In genomic region chr3:13073976-13074375, GRCh38 we compare ENCODE assay signal across 13 cellular contexts. TPM values are rescaled to one million over a fixed set of nuclear protein-coding genes. Genes with fewer than 3 reads are reported as not detected.
A peak's percentile ranks its signal among the peaks of the same experiment; 100 is the strongest.
DNase-seq lines count a peak whose midpoint lies in the region; ATAC-seq, FAIRE-seq and TF ChIP-seq lines count a peak whose summit lies in the region.
"Had no signal": no experiment of that assay in that cellular context is flagged by ENCODE, and none has a peak within 500 bp of the region (broad histone marks: within the 10 kb centered on the region; RNA-seq: fewer than 3 reads in every experiment).

No MANE protein-coding gene starts in this region.

- H3K27ac ChIP-seq in Karpas-422 (ENCODE audit: low read length), result no peak overlapping the region
- no peak overlapping the region for H3K27ac ChIP-seq in K562 (ENCODE audit: extremely low read depth, low read depth, low read length)
- peak overlapping the region; percentile 77 for H3K27ac ChIP-seq in neural cell (ENCODE audit: low read length)
- H3K27ac ChIP-seq: epithelial cell of prostate, HL-60, pancreas had no signal

- CTCF ChIA-PET in K562 (lab: Yijun Ruan, JAX; ENCODE audit: low intra/inter-chr PET ratio), result no interaction called here

- FAIRE-seq in K562 (lab: Jason Lieb, UNC), result no peak
- FAIRE-seq: pancreas had no signal

- peaks cover 48% of the 10 kb centered on the region for H3K4me1 Mint-ChIP-seq in T-helper 2 cell treated with Interferon-gamma antibody and Interleukin-4, amounts not matched to agents 5 μg/mL and 100 μg/mL, for 36 hours (ENCODE audit: low read depth)

- H3K9me3 ChIP-seq in Karpas-422 (ENCODE audit: low read length) (no peaks in the 10 kb centered on the region), K562 (replicated peaks; ENCODE audit: control insufficient read depth, insufficient read depth, low read depth, low read length) (peaks cover 6% of the 10 kb centered on the region), neural cell (ENCODE audit: low read length) (no peaks in the 10 kb centered on the region)
- H3K9me3 ChIP-seq: pancreas had no signal

- H4K20me1 ChIP-seq in Karpas-422 (ENCODE audit: insufficient read depth, low read depth, low read length) (peaks cover 77% of the 10 kb centered on the region), K562 (replicated peaks; ENCODE audit: control insufficient read depth, insufficient read depth, low read length) (peaks cover 20% of the 10 kb centered on the region), neural cell (ENCODE audit: insufficient read depth) (no peaks in the 10 kb centered on the region)

- H3K9me2 ChIP-seq in Karpas-422 (replicated peaks; ENCODE audit: insufficient read depth, low read length) (no peaks in the 10 kb centered on the region), neural cell (ENCODE audit: insufficient read depth, low read length) (no peaks in the 10 kb centered on the region)

- H3K27ac Mint-ChIP-seq in T-helper 2 cell treated with Interferon-gamma antibody and Interleukin-4, amounts not matched to agents 5 μg/mL and 100 μg/mL, for 36 hours, result peak overlapping the region; percentile 45

- DNase-seq in T-helper 2 cell treated with Interferon-gamma antibody and Interleukin-4, amounts not matched to agents 5 μg/mL and 100 μg/mL, for 36 hours (ENCODE audit: low spot score), result no peak
- DNase-seq in T-helper 2 cell (no peak), Karpas-422 (peak; percentile 62), K562 (ENCODE audit: extremely low read depth in 1 of 4, low spot score in 3 of 4) (no peak)
- DNase-seq in stimulated activated CD4-positive, alpha-beta T cell treated with anti-CD3 and anti-CD28 coated beads, Interleukin-4, amount 100 ng/mL, for 4 hours, result no peak
- DNase-seq: NCI-H524 treated with DMSO at 0.1 percent for 48 hours had no signal

- H3K36me3 Mint-ChIP-seq in T-helper 2 cell treated with Interferon-gamma antibody and Interleukin-4, amounts not matched to agents 5 μg/mL and 100 μg/mL, for 36 hours (ENCODE audit: low read depth), result peaks cover 6% of the 10 kb centered on the region

- H3K27me3 Mint-ChIP-seq in T-helper 2 cell treated with Interferon-gamma antibody and Interleukin-4, amounts not matched to agents 5 μg/mL and 100 μg/mL, for 36 hours (ENCODE audit: low read depth), result peaks cover 30% of the 10 kb centered on the region

- H3K9me3 Mint-ChIP-seq in T-helper 2 cell treated with Interferon-gamma antibody and Interleukin-4, amounts not matched to agents 5 μg/mL and 100 μg/mL, for 36 hours, result no peaks in the 10 kb centered on the region

- POLR2A ChIA-PET in K562 (lab: Yijun Ruan, JAX), result interaction anchor here (0.6 kb wide), 1 partner anchor 34 kb away, joined by 3 read pairs; no protein-coding TSS in a partner anchor

- ATAC-seq in K562, result no peak
- ATAC-seq in GM18870 (IDR thresholded peaks at IDR 0.05; ENCODE audit: unreplicated experiment), result no peak
- ATAC-seq in GM21786 (IDR thresholded peaks at IDR 0.05; ENCODE audit: unreplicated experiment), result no peak

- peak overlapping the region; percentile 67 for H3K4me2 ChIP-seq in Karpas-422 (ENCODE audit: low read depth, low read length, poor library complexity, severe bottlenecking)
- H3K4me2 ChIP-seq in K562 (ENCODE audit: insufficient read depth, low read length), result no peak overlapping the region
- H3K4me2 ChIP-seq in neural cell (ENCODE audit: low read length), result peak overlapping the region; percentile 50

- TF ChIP-seq RAD21 in K562 (CRISPR knock-in tag; conservative IDR thresholded peaks at IDR 0.05 in 1 of 2, IDR thresholded peaks at IDR 0.05 in 1 of 2) (no peak), neural cell (conservative IDR thresholded peaks at IDR 0.05) (no peak)

- H3K4me1 ChIP-seq in Karpas-422 (ENCODE audit: low read length), result peaks cover 60% of the 10 kb centered on the region
- peaks cover 0 to 18% of the 10 kb centered on the region in 2 experiments; a peak in 2 of 5 replicates for H3K4me1 ChIP-seq in K562 (replicated peaks in 1 of 2; ENCODE audit: control insufficient read depth in 2 of 2, insufficient read depth in 2 of 2, low read length in 2 of 2)

- WGBS in K562 (ENCODE audit: insufficient coverage, low coverage, missing lambda C conversion rate), result 13% methylated on average over 14 of the region's 14 CpGs

- intact Hi-C loops in K562 (cut with micrococcal nuclease), result no loop called here

- no peak for TF ChIP-seq POLR2A in K562 (conservative IDR thresholded peaks at IDR 0.05)

- no peaks in the 10 kb centered on the region for H3K79me2 ChIP-seq in Karpas-422 (ENCODE audit: low read length)
- no peaks in the 10 kb centered on the region for H3K79me2 ChIP-seq in K562 (ENCODE audit: control insufficient read depth, insufficient read depth, low read length)
- peaks cover 24% of the 10 kb centered on the region for H3K79me2 ChIP-seq in neural cell (replicated peaks; ENCODE audit: insufficient read depth, low read length)

- H2AFZ ChIP-seq in Karpas-422 (ENCODE audit: low read length) (no peak overlapping the region), K562 (ENCODE audit: low read depth, low read length) (no peak overlapping the region), neural cell (ENCODE audit: low read depth, low read length) (no peak overlapping the region)

- BruUV-seq in K562 (replicated peaks; lab: Mats Ljungman, UMichigan), result no TSS peak

- H3K4me3 ChIP-seq in Karpas-422 (ENCODE audit: low read length) (peak overlapping the region; percentile 61; the same call in 1 of the 2 replicates), K562 (no peak overlapping the region), neural cell (ENCODE audit: low read length) (peak overlapping the region; percentile 82)
- H3K4me3 ChIP-seq: lung, pancreas had no signal

- in situ Hi-C loops in K562 (cut with MboI), result no loop called here

- peak overlapping the region; percentile 87 for H3K4me3 Mint-ChIP-seq in T-helper 2 cell treated with Interferon-gamma antibody and Interleukin-4, amounts not matched to agents 5 μg/mL and 100 μg/mL, for 36 hours

- TF ChIP-seq CTCF in K562 (IDR thresholded peaks at IDR 0.05 in 2 of 3, conservative IDR thresholded peaks at IDR 0.05 in 1 of 3; ENCODE audit: insufficient read depth in 2 of 3, low read depth in 1 of 3, low read length in 3 of 3), result no peak
- TF ChIP-seq CTCF in neural cell (IDR thresholded peaks at IDR 0.05; ENCODE audit: poor library complexity, severe bottlenecking), result no peak

- no peak for TF ChIP-seq EP300 in K562 (IDR thresholded peaks at IDR 0.05; ENCODE audit: low read length)
- no peak for TF ChIP-seq EP300 in neural cell (conservative IDR thresholded peaks at IDR 0.05; ENCODE audit: poor library complexity, severe bottlenecking)

- peak overlapping the region; percentile 15; the same call in 1 of the 2 replicates for H3K9ac ChIP-seq in Karpas-422 (ENCODE audit: low read length)
- H3K9ac ChIP-seq in K562 (ENCODE audit: insufficient read depth in 1 of 2, low read depth in 2 of 2, low read length in 2 of 2), result no peak overlapping the region
- peak overlapping the region; percentile 80 for H3K9ac ChIP-seq in neural cell (ENCODE audit: low read length)

- H3K27me3 ChIP-seq in Karpas-422 (ENCODE audit: low read length), result no peaks in the 10 kb centered on the region; the same call in 1 of the 2 replicates
- H3K27me3 ChIP-seq in K562 (ENCODE audit: control insufficient read depth in 2 of 2, insufficient read depth in 2 of 2, low read length in 2 of 2), result peaks cover 59 to 77% of the 10 kb centered on the region in 2 experiments
- no peaks in the 10 kb centered on the region for H3K27me3 ChIP-seq in neural cell (ENCODE audit: insufficient read depth, low read depth, low read length)
- H3K27me3 ChIP-seq: pancreas had no signal

- H3F3A ChIP-seq in neural cell (ENCODE audit: insufficient read depth, low read length, poor library complexity, severe bottlenecking), result no peaks in the 10 kb centered on the region

- no peaks in the 10 kb centered on the region for H3K9me1 ChIP-seq in K562 (ENCODE audit: control insufficient read depth, insufficient read depth, low read length)

- H3K36me3 ChIP-seq in Karpas-422 (ENCODE audit: insufficient read depth, low read length) (no peaks in the 10 kb centered on the region), K562 (ENCODE audit: control insufficient read depth, insufficient read depth, low read length) (no peaks in the 10 kb centered on the region), neural cell (ENCODE audit: insufficient read depth, low read length) (no peaks in the 10 kb centered on the region)
- H3K36me3 ChIP-seq: pancreas had no signal

TF ChIP-seq in K562, 482 proteins besides CTCF, POLR2A, EP300 and RAD21 (continues in another document):
- TF ChIP-seq CEBPB (tag; IDR thresholded peaks at IDR 0.05), result peak; percentile 65

TF ChIP-seq in neural cell, 6 proteins besides CTCF, POLR2A, EP300 and RAD21 (continues in another document):
- TF ChIP-seq EZH2 (IDR thresholded peaks at IDR 0.05; ENCODE audit: borderline replicate concordance, insufficient read depth, low read length, poor library complexity, severe bottlenecking), result no peak
- no peak for TF ChIP-seq SMC3 (conservative IDR thresholded peaks at IDR 0.05; ENCODE audit: poor library complexity)
- TF ChIP-seq MXI1 (conservative IDR thresholded peaks at IDR 0.05; ENCODE audit: poor library complexity, severe bottlenecking), result no peak
- TF ChIP-seq POLR2AphosphoS5 (IDR thresholded peaks at IDR 0.05), result no peak
- TF ChIP-seq TAF1 (IDR thresholded peaks at IDR 0.05; ENCODE audit: low read depth), result no peak

RNA-seq across cellular contexts. Expression of gene IQSEC1, which starts 0.7 kb away (rescaled TPM):
- 4.7 and 8.2 TPM in 2 replicates for total RNA-seq in Karpas-422 (2014; rRNA removed; shearing (Covaris generic); ENCODE audit: low replicate concordance)
- total RNA-seq in K562 (2011; cell fraction: chromatin; rRNA removed; ENCODE audit: low replicate concordance), result 36.0 and 90.4 TPM in 2 replicates
- 51.7 and 55.4 TPM in 2 replicates for total RNA-seq in K562 (2011; cell fraction: nucleolus; rRNA removed)
- total RNA-seq in K562 (2011; cell fraction: nucleoplasm; rRNA removed), result 35.6 and 39.8 TPM in 2 replicates
- total RNA-seq in K562 (2014; rRNA removed) (13.3 and 18.0 TPM in 2 replicates), K562 (2014; rRNA removed; fragmentation: Illumina TruSeq; extraction: Trizol) (3.8 and 4.8 TPM in 2 replicates), K562 (2015; rRNA removed; fragmentation: Illumina TruSeq; extraction: Trizol) (5.2 and 6.4 TPM in 2 replicates), K562 (2021) (37.1 and 39.0 TPM in 2 replicates)
- polyA plus RNA-seq in K562 (2011; rRNA removed) (6.8 and 8.4 TPM in 2 replicates), K562 (2014; fragmentation: Illumina TruSeq; extraction: Trizol) (16.9 and 19.0 TPM in 2 replicates), K562 (2014; fragmentation: Nextera tagmentation; extraction: Ambion mirVana) (under 1 TPM; 0.56 to 0.79 TPM), K562 (2014; rRNA removed) (14.2 and 15.1 TPM in 2 replicates), neural cell (6.0 and 11.2 TPM in 2 replicates)
- 5.8 and 6.7 TPM in 2 replicates for polyA plus RNA-seq in K562 (2011; cell fraction: cytosol; rRNA removed)
- 29.7 and 45.3 TPM in 2 replicates for polyA plus RNA-seq in K562 (2011; cell fraction: nucleus; rRNA removed)
- polyA plus RNA-seq in K562 (2012), result 15.4 and 16.4 TPM in 2 replicates
- 8.4 and 9.3 TPM in 2 replicates for polyA minus RNA-seq in K562 (2011; rRNA and poly(A)+ RNA removed)
- polyA minus RNA-seq in K562 (2011; cell fraction: cytosol; rRNA and poly(A)+ RNA removed), result 17.1 and 22.1 TPM in 2 replicates
- 46.3 and 58.3 TPM in 2 replicates for polyA minus RNA-seq in K562 (2011; cell fraction: nucleus; rRNA and poly(A)+ RNA removed)
- 29.2 and 31.6 TPM in 2 replicates for polyA minus RNA-seq in neural cell

Comparison
In these comparisons a context has a peak if more than half of its experiments do, and no peak if none do; other contexts are left out.
1. H3K9ac ChIP-seq: peak in Karpas-422 (single experiment) and neural cell (single experiment); none in K562 (0 of 2).